Comparison of ENCODE assay signal across 8 cellular contexts in genomic region chr2:42569883-42570282, GRCh38.
DNase-seq lines count a peak whose midpoint lies in the region; ATAC-seq and TF ChIP-seq lines count a peak whose summit lies in the region.

No MANE protein-coding gene starts in this region.

- no peaks in the 10 kb centered on the region for H3K36me3 ChIP-seq in MM.1S (replicated peaks; ENCODE audit: insufficient read depth, low read length)

- no peaks in the 10 kb centered on the region for H4K20me1 ChIP-seq in MM.1S (ENCODE audit: insufficient read depth, low read length)

- H3K4me2 ChIP-seq in MM.1S (ENCODE audit: low read depth, low read length) = no peak overlapping the region

- no peaks in the 10 kb centered on the region for H3K79me2 ChIP-seq in MM.1S (ENCODE audit: low read length)

- H3K4me1 ChIP-seq in MM.1S (ENCODE audit: low read length) = peaks cover 11% of the 10 kb centered on the region

- no peaks in the 10 kb centered on the region for H3K9me2 ChIP-seq in MM.1S (replicated peaks; ENCODE audit: insufficient read depth, low read length)

- TF ChIP-seq CTCF in astrocyte of the spinal cord (IDR thresholded peaks at IDR 0.05; ENCODE audit: low read depth, low read length) (no peak), MM.1S (IDR thresholded peaks at IDR 0.05; ENCODE audit: low read length) (no peak)

- no peak overlapping the region for H2AFZ ChIP-seq in MM.1S (ENCODE audit: low read length)

- H3K9me3 ChIP-seq in MM.1S (replicated peaks; ENCODE audit: insufficient read depth, low read length) = no peaks in the 10 kb centered on the region

- H3K4me3 ChIP-seq in astrocyte of the spinal cord (ENCODE audit: low read depth, low read length) = peak overlapping the region; percentile 81
- no peak overlapping the region for H3K4me3 ChIP-seq in MM.1S (ENCODE audit: low read length)

- peaks cover 35% of the 10 kb centered on the region for H3K4me1 Mint-ChIP-seq in stimulated activated naive CD8-positive, alpha-beta T cell treated with anti-CD3 and anti-CD28 coated beads, Interleukin-15, Interleukin-2, amounts not matched to agents 100 ng/mL and 50 ng/mL, for 24 hours (ENCODE audit: low read depth)
- H3K4me1 Mint-ChIP-seq in memory B cell = peaks cover 27% of the 10 kb centered on the region

- DNase-seq in stimulated activated naive CD8-positive, alpha-beta T cell treated with anti-CD3 and anti-CD28 coated beads, Interleukin-15, Interleukin-2, amounts not matched to agents 100 U/mL and 50 U/mL, for 24 hours = no peak
- DNase-seq in astrocyte of the spinal cord (ENCODE audit: low read depth, low spot score) (no peak), memory B cell (ENCODE audit: low spot score in 2 of 2) (no peak), MM.1S (no peak), globus pallidus (ENCODE audit: low spot score) (no peak), DMS79 treated with DMSO at 0.1 percent for 48 hours (lab: John Stamatoyannopoulos, UW) (no peak)

- no peak overlapping the region for H3K9ac ChIP-seq in MM.1S (ENCODE audit: low read length)

- peaks cover 16% of the 10 kb centered on the region for H3K36me3 Mint-ChIP-seq in stimulated activated naive CD8-positive, alpha-beta T cell treated with anti-CD3 and anti-CD28 coated beads, Interleukin-15, Interleukin-2, amounts not matched to agents 100 ng/mL and 50 ng/mL, for 24 hours (ENCODE audit: low read depth)
- peaks cover 4% of the 10 kb centered on the region for H3K36me3 Mint-ChIP-seq in memory B cell

- no peak overlapping the region for H3K27ac ChIP-seq in MM.1S (ENCODE audit: low read length)

- peak overlapping the region; percentile 88 for H3K4me3 Mint-ChIP-seq in stimulated activated naive CD8-positive, alpha-beta T cell treated with anti-CD3 and anti-CD28 coated beads, Interleukin-15, Interleukin-2, amounts not matched to agents 100 ng/mL and 50 ng/mL, for 24 hours
- peak overlapping the region; percentile 70 for H3K4me3 Mint-ChIP-seq in memory B cell

- peaks cover 8% of the 10 kb centered on the region; the same call in 1 of the 2 replicates for H3F3A ChIP-seq in MM.1S (ENCODE audit: insufficient read depth, low read length)

- ATAC-seq in stimulated activated naive CD8-positive, alpha-beta T cell treated with anti-CD3 and anti-CD28 coated beads, Interleukin-15, Interleukin-2, amounts not matched to agents 100 U/mL and 50 U/mL, for 24 hours = no peak
- ATAC-seq in memory B cell (ENCODE audit: low read depth) (no peak), GM18873 (IDR thresholded peaks at IDR 0.05; ENCODE audit: low FRiP score, unreplicated experiment) (no peak)

- no peaks in the 10 kb centered on the region for H3K27me3 Mint-ChIP-seq in stimulated activated naive CD8-positive, alpha-beta T cell treated with anti-CD3 and anti-CD28 coated beads, Interleukin-15, Interleukin-2, amounts not matched to agents 100 ng/mL and 50 ng/mL, for 24 hours
- H3K27me3 Mint-ChIP-seq in memory B cell = no peaks in the 10 kb centered on the region

- in situ Hi-C loops in astrocyte of the spinal cord (cut with HindIII; ENCODE audit: low sequenced_read_pairs) = no loop called here

- no peaks in the 10 kb centered on the region for H3K27me3 ChIP-seq in MM.1S (replicated peaks; ENCODE audit: insufficient read depth, low read length)

- no peaks in the 10 kb centered on the region for H3K9me3 Mint-ChIP-seq in stimulated activated naive CD8-positive, alpha-beta T cell treated with anti-CD3 and anti-CD28 coated beads, Interleukin-15, Interleukin-2, amounts not matched to agents 100 ng/mL and 50 ng/mL, for 24 hours
- no peaks in the 10 kb centered on the region for H3K9me3 Mint-ChIP-seq in memory B cell

- peak overlapping the region; percentile 72 for H3K27ac Mint-ChIP-seq in stimulated activated naive CD8-positive, alpha-beta T cell treated with anti-CD3 and anti-CD28 coated beads, Interleukin-15, Interleukin-2, amounts not matched to agents 100 ng/mL and 50 ng/mL, for 24 hours
- peak overlapping the region; percentile 85 for H3K27ac Mint-ChIP-seq in memory B cell
